Comparison of ENCODE assay signal across 12 cellular contexts in the genomic region with DNA sequence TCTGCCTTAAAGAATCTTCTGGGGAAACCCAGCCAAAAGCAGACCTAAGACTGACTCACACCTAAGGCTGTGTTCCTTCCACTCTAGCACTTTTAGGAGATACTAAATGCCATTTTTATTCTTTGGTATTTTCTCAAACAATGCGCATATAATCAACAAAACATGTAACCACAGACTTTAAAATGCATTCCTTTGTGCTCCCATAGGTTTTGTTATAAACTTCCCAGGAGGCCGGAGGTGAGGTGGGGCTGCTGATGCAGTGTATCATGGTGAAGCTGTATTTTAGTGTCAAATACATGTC.
DNase-seq lines count a peak whose midpoint lies in the region; ATAC-seq and TF ChIP-seq lines count a peak whose summit lies in the region.
"Had no signal": no experiment of that assay in that cellular context is flagged by ENCODE, and none has a peak within 500 bp of the region (broad histone marks: within the 10 kb centered on the region; RNA-seq: fewer than 3 reads in every experiment).

No MANE protein-coding gene starts in this region.

- H3K27me3 ChIP-seq in adipocyte (replicated peaks; ENCODE audit: control insufficient read depth, insufficient read depth, low read length), result peaks cover 7% of the 10 kb centered on the region
- H3K27me3 ChIP-seq: BE2C had no signal

- H3K36me3 ChIP-seq in adipocyte (ENCODE audit: control insufficient read depth, insufficient read depth, low read length, severe bottlenecking), result no peaks in the 10 kb centered on the region
- H3K36me3 ChIP-seq: BE2C, HAP-1 had no signal

- H3K4me1 ChIP-seq in adipocyte (ENCODE audit: control insufficient read depth, insufficient read depth, low read length), result peaks cover 2% of the 10 kb centered on the region
- H3K4me1 ChIP-seq: BE2C, HAP-1 had no signal

- no peak overlapping the region for H3K9ac ChIP-seq in adipocyte (ENCODE audit: low read length)

- H3K9me3 ChIP-seq in adipocyte (ENCODE audit: control insufficient read depth, low read length), result no peaks in the 10 kb centered on the region
- H3K9me3 ChIP-seq: BE2C, HAP-1 had no signal

- no peak overlapping the region for H3K4me3 ChIP-seq in HFF-Myc (replicated peaks; ENCODE audit: low read depth, low read length)
- no peak overlapping the region for H3K4me3 ChIP-seq in adipocyte (ENCODE audit: low read length)
- no peak overlapping the region for H3K4me3 ChIP-seq in choroid plexus epithelial cell (ENCODE audit: low read depth, low read length)
- H3K4me3 ChIP-seq: HAP-1 had no signal

- no peak for TF ChIP-seq CTCF in HFF-Myc (IDR thresholded peaks at IDR 0.05; ENCODE audit: low read depth, low read length, missing control alignments)
- no peak for TF ChIP-seq CTCF in choroid plexus epithelial cell (conservative IDR thresholded peaks at IDR 0.05; ENCODE audit: low read depth, low read length)

- no peak for ATAC-seq in HG03354 (IDR thresholded peaks at IDR 0.05; ENCODE audit: poor library complexity, severe bottlenecking, unreplicated experiment)
- no peak for ATAC-seq in HG03097 (IDR thresholded peaks at IDR 0.05; ENCODE audit: low FRiP score, unreplicated experiment)

- peak; percentile 14 for DNase-seq in HFF-Myc (ENCODE audit: extremely low read depth, low read depth)
- peak; percentile 6 for DNase-seq in adipocyte (ENCODE audit: low read depth)
- peak; percentile 66 for DNase-seq in choroid plexus epithelial cell (ENCODE audit: low read depth)
- peak; percentile 4 for DNase-seq in renal cortical epithelial cell (ENCODE audit: low read depth)
- no peak for DNase-seq in GM19240 (ENCODE audit: insufficient read length, low spot score)
- no peak for DNase-seq in HuH-7.5 (ENCODE audit: low spot score)
- DNase-seq: BE2C; CD4-positive, alpha-beta memory T cell; DMS79 had no signal

Comparison
In these comparisons a context has a peak if more than half of its experiments do, and no peak if none do; other contexts are left out.
1. DNase-seq: peak in HFF-Myc (single experiment), adipocyte (single experiment), choroid plexus epithelial cell (single experiment) and renal cortical epithelial cell (single experiment); none in GM19240 (single experiment) and HuH-7.5 (single experiment).